8 cellular contexts compared by ENCODE assay signal in genomic region chr2:187825-188224, GRCh38.
"Had no signal": no experiment of that assay in that cellular context is flagged by ENCODE, and none has a peak within 500 bp of the region (broad histone marks: within the 10 kb centered on the region; RNA-seq: fewer than 3 reads in every experiment).

No MANE protein-coding gene starts in this region.

- ATAC-seq: GM12878 had no signal

- H3K4me3 ChIP-seq: GM12878 had no signal

- FAIRE-seq: G401.6, GM12878, GM12891, GM12892, GM18507, GM19239 had no signal

- DNase-seq: GDM1, GF-D8 had no signal
